ENCODE assay signal across 10 cellular contexts in the genomic region with DNA sequence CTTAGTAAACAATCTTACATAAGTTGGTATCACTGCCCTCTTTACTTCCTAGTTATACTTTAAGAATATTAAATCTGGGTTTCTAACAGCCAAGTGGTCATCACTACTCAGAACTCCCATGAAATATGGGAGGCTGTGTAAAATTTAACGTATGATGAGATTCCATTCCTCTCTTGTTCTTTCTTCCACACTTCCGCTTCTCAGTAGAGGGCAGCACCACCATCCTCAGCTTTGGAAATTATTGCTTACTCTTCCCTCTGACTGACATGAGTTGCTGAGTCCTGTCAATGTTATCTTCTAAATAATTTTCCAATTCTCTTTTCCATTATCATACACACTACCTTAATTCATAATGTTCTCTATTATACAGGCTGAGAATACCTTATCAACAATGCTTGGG.
DNase-seq lines count a peak whose midpoint lies in the region; ATAC-seq, FAIRE-seq and TF ChIP-seq lines count a peak whose summit lies in the region.
"Had no signal": no experiment of that assay in that cellular context is flagged by ENCODE, and none has a peak within 500 bp of the region (broad histone marks: within the 10 kb centered on the region; RNA-seq: fewer than 3 reads in every experiment).

No MANE protein-coding gene starts in this region.

- H3K36me3 Mint-ChIP-seq in activated CD8-positive, alpha-beta T cell treated with anti-CD3 and anti-CD28 coated beads for 36 hours (ENCODE audit: low read depth) = peaks cover 6% of the 10 kb centered on the region
- H3K36me3 Mint-ChIP-seq in activated CD8-positive, alpha-beta T cell treated with anti-CD3 and anti-CD28 coated beads, Interleukin-2, amount 10 ng/mL, durations not matched to agents 7 days and 5 days (ENCODE audit: low read depth) = peaks cover 3% of the 10 kb centered on the region
- H3K36me3 Mint-ChIP-seq in activated T-helper 17 cell treated with anti-CD3 and anti-CD28 coated beads, Interleukin-2, amount 50 U/mL, for 72 hours (ENCODE audit: low read depth) = peaks cover 11% of the 10 kb centered on the region

- H3K27ac ChIP-seq in pancreas = no peak overlapping the region

- POLR2A ChIA-PET in activated CD8-positive, alpha-beta T cell treated with anti-CD3 and anti-CD28 coated beads for 36 hours (lab: Charles Lee) = interaction anchor here (0.6 kb wide), 1 partner anchor 579 kb away, joined by 3 read pairs; no protein-coding TSS in a partner anchor
- POLR2A ChIA-PET in activated CD8-positive, alpha-beta T cell treated with anti-CD3 and anti-CD28 coated beads, Interleukin-2, amount 10 ng/mL, durations not matched to agents 7 days and 5 days (lab: Charles Lee) = interaction anchor here (1.3 kb wide), 1 partner anchor 23 kb away, joined by 3 read pairs; no protein-coding TSS in a partner anchor

- DNase-seq in activated CD8-positive, alpha-beta T cell treated with anti-CD3 and anti-CD28 coated beads for 36 hours = peak; percentile 24
- DNase-seq in activated CD8-positive, alpha-beta T cell treated with anti-CD3 and anti-CD28 coated beads, Interleukin-2, amount 10 ng/mL, durations not matched to agents 7 days and 5 days = no peak
- DNase-seq in M059J (ENCODE audit: low read depth) = peak; percentile 21
- DNase-seq in cerebellar cortex (ENCODE audit: low spot score) = peak; percentile 37
- no peak for DNase-seq in pancreas
- DNase-seq in lower leg skin (ENCODE audit: low spot score in 2 of 2) = no peak
- DNase-seq: activated effector memory CD4-positive, alpha-beta T cell treated with Interleukin-2 at 50 U/mL for 16 hours; naive B cell had no signal

- TF ChIP-seq POLR2A in lower leg skin (IDR thresholded peaks at IDR 0.05) = no peak

- 59 to 71% methylated on average over 2 of the region's 2 CpGs for WGBS in pancreas, 2 donors
- 72 to 83% methylated on average over 2 of the region's 2 CpGs for WGBS in lower leg skin, 2 donors

- no peaks in the 10 kb centered on the region for H3K9me3 Mint-ChIP-seq in activated CD8-positive, alpha-beta T cell treated with anti-CD3 and anti-CD28 coated beads for 36 hours
- H3K9me3 Mint-ChIP-seq in activated CD8-positive, alpha-beta T cell treated with anti-CD3 and anti-CD28 coated beads, Interleukin-2, amount 10 ng/mL, durations not matched to agents 7 days and 5 days (ENCODE audit: insufficient read depth) = no peaks in the 10 kb centered on the region
- no peaks in the 10 kb centered on the region for H3K9me3 Mint-ChIP-seq in activated T-helper 17 cell treated with anti-CD3 and anti-CD28 coated beads, Interleukin-2, amount 50 U/mL, for 72 hours
- H3K9me3 Mint-ChIP-seq: naive B cell had no signal

- H3K4me1 Mint-ChIP-seq in activated CD8-positive, alpha-beta T cell treated with anti-CD3 and anti-CD28 coated beads for 36 hours (ENCODE audit: low read depth) = peaks cover 2% of the 10 kb centered on the region
- H3K4me1 Mint-ChIP-seq in activated CD8-positive, alpha-beta T cell treated with anti-CD3 and anti-CD28 coated beads, Interleukin-2, amount 10 ng/mL, durations not matched to agents 7 days and 5 days (ENCODE audit: low read depth) = no peaks in the 10 kb centered on the region
- H3K4me1 Mint-ChIP-seq in activated T-helper 17 cell treated with anti-CD3 and anti-CD28 coated beads, Interleukin-2, amount 50 U/mL, for 72 hours = peaks cover under 1% of the 10 kb centered on the region

- no peak for ATAC-seq in activated CD8-positive, alpha-beta T cell treated with anti-CD3 and anti-CD28 coated beads for 36 hours
- no peak for ATAC-seq in activated CD8-positive, alpha-beta T cell treated with anti-CD3 and anti-CD28 coated beads, Interleukin-2, amount 10 ng/mL, durations not matched to agents 7 days and 5 days
- ATAC-seq in pancreas = peak in 1 of 4 donors; percentile 77
- no peak for ATAC-seq in activated T-helper 17 cell treated with anti-CD3 and anti-CD28 coated beads, Interleukin-2, amount 50 U/mL, for 72 hours (replicated peaks)
- ATAC-seq in HG02798 (IDR thresholded peaks at IDR 0.05; ENCODE audit: poor library complexity, unreplicated experiment) = no peak

- CTCF ChIA-PET in activated CD8-positive, alpha-beta T cell treated with anti-CD3 and anti-CD28 coated beads for 36 hours (lab: Charles Lee) = interaction anchor here (5.1 kb wide), 1 partner anchor 109 kb away, joined by 36 read pairs; no protein-coding TSS in a partner anchor
- CTCF ChIA-PET in activated CD8-positive, alpha-beta T cell treated with anti-CD3 and anti-CD28 coated beads, Interleukin-2, amount 10 ng/mL, durations not matched to agents 7 days and 5 days (lab: Charles Lee) = interaction anchor here (0.7 to 2.0 kb wide), 4 partner anchors 80 to 328 kb away, joined by 3 to 11 read pairs (median 4); no protein-coding TSS in a partner anchor

- no peaks in the 10 kb centered on the region for H3K27me3 ChIP-seq in pancreas

- intact Hi-C loops in activated CD8-positive, alpha-beta T cell treated with anti-CD3 and anti-CD28 coated beads for 36 hours (cut with micrococcal nuclease) = no loop called here
- intact Hi-C loops in pancreas (cut with DNase I) = loop anchor here in 1 of 3 donors (10.0 kb wide), 1 partner anchor 113 kb away; no protein-coding TSS in a partner anchor
- intact Hi-C loops in lower leg skin (cut with DNase I; ENCODE audit: low total_unique reads) = no loop called here

- no peaks in the 10 kb centered on the region for H3K27me3 Mint-ChIP-seq in activated CD8-positive, alpha-beta T cell treated with anti-CD3 and anti-CD28 coated beads for 36 hours
- H3K27me3 Mint-ChIP-seq in activated CD8-positive, alpha-beta T cell treated with anti-CD3 and anti-CD28 coated beads, Interleukin-2, amount 10 ng/mL, durations not matched to agents 7 days and 5 days (ENCODE audit: low read depth) = no peaks in the 10 kb centered on the region
- H3K27me3 Mint-ChIP-seq in activated T-helper 17 cell treated with anti-CD3 and anti-CD28 coated beads, Interleukin-2, amount 50 U/mL, for 72 hours = no peaks in the 10 kb centered on the region
- H3K27me3 Mint-ChIP-seq: naive B cell had no signal

- no peaks in the 10 kb centered on the region for H3K4me1 ChIP-seq in pancreas

- FAIRE-seq in pancreas (lab: Jason Lieb, UNC) = peak; percentile 20

- no peak overlapping the region for H3K4me3 Mint-ChIP-seq in activated CD8-positive, alpha-beta T cell treated with anti-CD3 and anti-CD28 coated beads for 36 hours
- no peak overlapping the region for H3K4me3 Mint-ChIP-seq in activated CD8-positive, alpha-beta T cell treated with anti-CD3 and anti-CD28 coated beads, Interleukin-2, amount 10 ng/mL, durations not matched to agents 7 days and 5 days
- no peak overlapping the region for H3K4me3 Mint-ChIP-seq in activated T-helper 17 cell treated with anti-CD3 and anti-CD28 coated beads, Interleukin-2, amount 50 U/mL, for 72 hours
- H3K4me3 Mint-ChIP-seq: naive B cell had no signal

- no peaks in the 10 kb centered on the region for H3K9me3 ChIP-seq in pancreas

- H3K27ac Mint-ChIP-seq in activated CD8-positive, alpha-beta T cell treated with anti-CD3 and anti-CD28 coated beads for 36 hours = no peak overlapping the region
- no peak overlapping the region for H3K27ac Mint-ChIP-seq in activated CD8-positive, alpha-beta T cell treated with anti-CD3 and anti-CD28 coated beads, Interleukin-2, amount 10 ng/mL, durations not matched to agents 7 days and 5 days
- no peak overlapping the region for H3K27ac Mint-ChIP-seq in activated T-helper 17 cell treated with anti-CD3 and anti-CD28 coated beads, Interleukin-2, amount 50 U/mL, for 72 hours
- H3K27ac Mint-ChIP-seq: naive B cell had no signal

- no peaks in the 10 kb centered on the region for H3K36me3 ChIP-seq in pancreas

- H3K4me3 ChIP-seq in pancreas (no peak overlapping the region), lower leg skin (ENCODE audit: low read depth, poor library complexity, severe bottlenecking) (no peak overlapping the region)

- peak; percentile 14 for TF ChIP-seq CTCF in activated CD8-positive, alpha-beta T cell treated with anti-CD3 and anti-CD28 coated beads for 36 hours (IDR thresholded peaks at IDR 0.05)
- TF ChIP-seq CTCF in pancreas (IDR thresholded peaks at IDR 0.05) (peak in 1 of 4 donors; percentile 21), lower leg skin (IDR thresholded peaks at IDR 0.05) (no peak)

Comparison
In these comparisons a context has a peak if more than half of its experiments do, and no peak if none do; other contexts are left out.
1. DNase-seq: peak in activated CD8-positive, alpha-beta T cell treated with anti-CD3 and anti-CD28 coated beads for 36 hours (single experiment), M059J (single experiment) and cerebellar cortex (single experiment); none in activated CD8-positive, alpha-beta T cell treated with anti-CD3 and anti-CD28 coated beads, Interleukin-2, amount 10 ng/mL, durations not matched to agents 7 days and 5 days (single experiment), pancreas (0 of 6) and lower leg skin (0 of 2).